In the genomic region with DNA sequence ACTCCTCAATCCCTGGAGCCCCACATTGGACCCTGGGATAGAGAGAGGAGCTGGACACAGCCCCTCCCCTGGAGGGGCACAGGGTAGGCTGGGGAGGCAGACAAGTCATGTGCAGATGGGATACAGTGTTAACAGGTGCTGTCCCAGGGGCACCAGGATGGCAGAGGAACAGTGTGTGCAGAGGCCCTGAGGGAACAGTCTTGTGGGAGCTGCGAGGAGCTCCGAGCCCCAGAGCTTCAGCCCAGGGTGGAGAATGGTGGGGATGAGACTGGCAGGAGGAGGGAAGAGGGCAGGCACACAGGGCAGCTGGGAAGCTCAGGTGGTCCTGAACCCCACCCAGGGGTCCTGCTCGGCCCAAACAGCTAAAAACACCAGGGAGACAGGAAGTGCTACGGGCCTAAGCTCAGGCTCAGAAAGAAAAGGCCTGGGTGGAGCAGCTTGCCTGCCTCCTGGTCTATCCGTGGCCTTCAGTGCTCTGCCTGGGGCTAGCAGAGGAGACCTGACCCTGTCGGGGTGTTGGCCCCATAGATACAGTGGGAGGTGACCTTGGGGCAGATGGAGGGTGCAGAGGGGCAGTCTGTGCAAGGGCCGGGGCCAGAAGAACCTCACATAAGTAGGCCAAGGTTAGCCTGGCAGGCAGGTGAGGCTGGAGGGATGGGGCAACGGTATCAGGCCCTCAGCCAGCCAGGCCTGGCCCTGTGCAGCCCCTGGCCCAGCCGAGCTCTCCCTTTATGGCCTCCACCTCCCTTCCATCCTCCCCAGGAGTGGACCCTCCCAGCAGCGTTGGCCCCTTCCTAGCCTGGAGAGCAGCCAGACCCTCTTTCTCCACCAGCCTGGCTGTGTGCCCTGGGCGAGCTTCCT, we compare ENCODE assay signal across 1 cellular context.
TF ChIP-seq lines count a peak whose summit lies in the region.

No MANE protein-coding gene starts in this region.

TF ChIP-seq in IMR-90, 13 proteins besides CTCF, POLR2A, EP300 and RAD21:
- TF ChIP-seq, protein P1, sequence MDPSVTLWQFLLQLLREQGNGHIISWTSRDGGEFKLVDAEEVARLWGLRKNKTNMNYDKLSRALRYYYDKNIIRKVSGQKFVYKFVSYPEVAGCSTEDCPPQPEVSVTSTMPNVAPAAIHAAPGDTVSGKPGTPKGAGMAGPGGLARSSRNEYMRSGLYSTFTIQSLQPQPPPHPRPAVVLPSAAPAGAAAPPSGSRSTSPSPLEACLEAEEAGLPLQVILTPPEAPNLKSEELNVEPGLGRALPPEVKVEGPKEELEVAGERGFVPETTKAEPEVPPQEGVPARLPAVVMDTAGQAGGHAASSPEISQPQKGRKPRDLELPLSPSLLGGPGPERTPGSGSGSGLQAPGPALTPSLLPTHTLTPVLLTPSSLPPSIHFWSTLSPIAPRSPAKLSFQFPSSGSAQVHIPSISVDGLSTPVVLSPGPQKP (IDR thresholded peaks at IDR 0.05; ENCODE audit: borderline replicate concordance, low read depth, low read length) = no peak
- TF ChIP-seq CHD1 (IDR thresholded peaks at IDR 0.05; ENCODE audit: low read depth, low read length) (no peak), RCOR1 (IDR thresholded peaks at IDR 0.05; ENCODE audit: insufficient replicate concordance, low read length) (no peak), BHLHE40 (IDR thresholded peaks at IDR 0.05; ENCODE audit: low read depth, low read length) (no peak), NFE2L2 (IDR thresholded peaks at IDR 0.05; ENCODE audit: low read depth, low read length) (no peak), CEBPB (IDR thresholded peaks at IDR 0.05; ENCODE audit: low read depth, low read length) (no peak), FOS (IDR thresholded peaks at IDR 0.05; ENCODE audit: low read depth, low read length) (no peak), RFX5 (IDR thresholded peaks at IDR 0.05; ENCODE audit: low read depth, low read length) (no peak), MAZ (IDR thresholded peaks at IDR 0.05; ENCODE audit: borderline replicate concordance, low read depth, low read length) (no peak), MAFK (IDR thresholded peaks at IDR 0.05; ENCODE audit: low read depth, low read length) (no peak), SMC3 (IDR thresholded peaks at IDR 0.05; ENCODE audit: low read depth, low read length) (no peak), MXI1 (IDR thresholded peaks at IDR 0.05; ENCODE audit: borderline replicate concordance, low read depth, low read length) (no peak)
- TF ChIP-seq, protein P2, sequence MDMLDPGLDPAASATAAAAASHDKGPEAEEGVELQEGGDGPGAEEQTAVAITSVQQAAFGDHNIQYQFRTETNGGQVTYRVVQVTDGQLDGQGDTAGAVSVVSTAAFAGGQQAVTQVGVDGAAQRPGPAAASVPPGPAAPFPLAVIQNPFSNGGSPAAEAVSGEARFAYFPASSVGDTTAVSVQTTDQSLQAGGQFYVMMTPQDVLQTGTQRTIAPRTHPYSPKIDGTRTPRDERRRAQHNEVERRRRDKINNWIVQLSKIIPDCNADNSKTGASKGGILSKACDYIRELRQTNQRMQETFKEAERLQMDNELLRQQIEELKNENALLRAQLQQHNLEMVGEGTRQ (IDR thresholded peaks at IDR 0.05; ENCODE audit: low read depth, low read length) = no peak
